In genomic region chrX:39652336-39652735, GRCh38 we compare ENCODE assay signal across 9 cellular contexts.
DNase-seq lines count a peak whose midpoint lies in the region; ATAC-seq and TF ChIP-seq lines count a peak whose summit lies in the region.
"Had no signal": no experiment of that assay in that cellular context is flagged by ENCODE, and none has a peak within 500 bp of the region (broad histone marks: within the 10 kb centered on the region; RNA-seq: fewer than 3 reads in every experiment).

No MANE protein-coding gene starts in this region.

- H3K4me1 ChIP-seq in psoas muscle, result no peaks in the 10 kb centered on the region

- TF ChIP-seq CTCF in cardiac fibroblast (IDR thresholded peaks at IDR 0.05; ENCODE audit: low read depth, low read length) (peak; percentile 44), psoas muscle (IDR thresholded peaks at IDR 0.05) (peak; percentile 36)

- ATAC-seq in psoas muscle (no peak), GM18861 (IDR thresholded peaks at IDR 0.05; ENCODE audit: unreplicated experiment) (no peak)
- ATAC-seq: left colon had no signal

- WGBS in psoas muscle, 3 donors, result 35 to 80% (median 47%) methylated on average over 5 of the region's 5 CpGs

- intact Hi-C loops in psoas muscle (cut with DNase I), result no loop called here

- H3K27me3 ChIP-seq in psoas muscle (ENCODE audit: insufficient read depth in 3 of 3, low read length in 2 of 3), result peaks cover 0 to 36% (median 0%) of the 10 kb centered on the region in 3 donors

- H3K9me3 ChIP-seq in psoas muscle, result no peaks in the 10 kb centered on the region

- DNase-seq in NOMO-1 (lab: John Stamatoyannopoulos, UW; ENCODE audit: unreplicated experiment in 2 of 2) (peak; percentile 17 to 34), NOMO-1 treated with dmso at 0.1 percent for 144 hours (lab: John Stamatoyannopoulos, UW; ENCODE audit: unreplicated experiment) (no peak), NCI-H1092 (lab: John Stamatoyannopoulos, UW) (peak; percentile 6), cardiac fibroblast (ENCODE audit: low read depth in 2 of 2) (peak; percentile 25 to 43), psoas muscle (no peak), kidney glomerular epithelial cell (lab: John Stamatoyannopoulos, UW) (no peak)
- DNase-seq in activated CD4-positive, CD25-positive, alpha-beta regulatory T cell treated with anti-CD3 and anti-CD28 coated beads, Interleukin-2, amount 50 U/mL, for 72 hours, result no peak

- no peak overlapping the region for H3K27ac ChIP-seq in psoas muscle

- no peak overlapping the region for H3K4me3 ChIP-seq in cardiac fibroblast (replicated peaks in 1 of 2; ENCODE audit: low read depth in 2 of 2, low read length in 2 of 2)
- no peak overlapping the region for H3K4me3 ChIP-seq in psoas muscle

- H3K36me3 ChIP-seq in psoas muscle (ENCODE audit: insufficient read depth in 1 of 2, low read depth in 1 of 2), result no peaks in the 10 kb centered on the region

Comparison
In these comparisons a context has a peak if more than half of its experiments do, and no peak if none do; other contexts are left out.
1. DNase-seq: peak in NOMO-1 (2 of 2), NCI-H1092 (single experiment) and cardiac fibroblast (2 of 2); none in NOMO-1 treated with dmso at 0.1 percent for 144 hours (single experiment), psoas muscle (0 of 2), activated CD4-positive, CD25-positive, alpha-beta regulatory T cell treated with anti-CD3 and anti-CD28 coated beads, Interleukin-2, amount 50 U/mL, for 72 hours (single experiment) and kidney glomerular epithelial cell (single experiment).